9 cellular contexts compared by ENCODE assay signal in the genomic region with DNA sequence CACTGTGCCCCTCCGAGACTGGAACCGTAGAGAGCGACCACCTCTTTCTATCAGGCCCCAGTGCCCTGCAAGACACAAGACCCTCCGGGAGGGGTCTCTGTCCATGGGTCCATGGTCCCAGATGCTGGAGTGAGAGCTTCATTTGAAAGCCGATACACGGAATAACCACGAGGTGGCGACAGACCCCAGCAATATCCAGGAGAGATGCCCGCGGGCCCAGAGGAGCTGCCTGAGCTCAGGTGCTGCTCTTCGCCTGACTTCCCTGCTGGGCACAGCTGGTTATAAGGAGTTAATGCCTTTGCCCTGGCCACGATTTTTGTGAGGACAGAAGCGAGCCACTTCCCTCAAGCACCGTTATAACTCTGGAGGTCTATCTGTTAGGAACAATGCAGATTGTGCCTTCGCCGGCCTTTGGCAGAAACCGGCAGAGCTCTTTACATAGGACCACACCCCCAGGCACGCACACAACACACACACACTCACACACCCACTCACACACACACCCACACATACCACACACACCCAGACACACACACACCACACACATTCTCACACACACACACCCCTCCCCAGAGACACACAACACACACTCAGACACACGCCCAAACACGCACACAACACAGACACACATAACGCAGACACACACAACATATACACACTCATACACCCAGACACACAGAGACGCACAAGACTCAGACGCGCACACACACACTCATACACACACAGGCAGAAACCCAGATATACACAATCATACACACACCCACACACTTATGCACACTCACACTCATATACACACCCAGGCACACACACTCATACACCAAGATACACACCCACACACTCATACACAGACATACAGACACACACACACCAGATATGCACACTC.
A peak's percentile ranks its signal among the peaks of the same experiment; 100 is the strongest.
DNase-seq lines count a peak whose midpoint lies in the region; ATAC-seq and TF ChIP-seq lines count a peak whose summit lies in the region.
"Had no signal": no experiment of that assay in that cellular context is flagged by ENCODE, and none has a peak within 500 bp of the region (broad histone marks: within the 10 kb centered on the region; RNA-seq: fewer than 3 reads in every experiment).

No MANE protein-coding gene starts in this region.

- intact Hi-C loops in dorsolateral prefrontal cortex (cut with DNase I), result loop anchor here in 1 of 2 donors (2.0 to 10.0 kb wide), 4 partner anchors 634 to 1620 kb away; no protein-coding TSS in a partner anchor

- no peak overlapping the region for H3K9ac ChIP-seq in mesendoderm (ENCODE audit: low read length)
- H3K9ac ChIP-seq: BLaER1 treated with 17β-estradiol and CSF1 and Interleukin-3, amounts not matched to agents 10 nM and 100 nM had no signal

- H3K79me2 ChIP-seq in mesendoderm (ENCODE audit: control insufficient read depth, insufficient read depth, low read length), result no peaks in the 10 kb centered on the region

- H2AK5ac ChIP-seq in mesendoderm (ENCODE audit: low read length), result no peak overlapping the region

- H3K56ac ChIP-seq in mesendoderm (ENCODE audit: low read length), result peak overlapping the region; percentile 15

- no peak overlapping the region for H3K4ac ChIP-seq in mesendoderm (ENCODE audit: low read depth, low read length)

- ATAC-seq in HG03442 (IDR thresholded peaks at IDR 0.05; ENCODE audit: unreplicated experiment), result peak; percentile 80
- peak; percentile 57 for ATAC-seq in stimulated activated effector memory CD8-positive, alpha-beta T cell treated with anti-CD3 and anti-CD28 coated beads, Interleukin-12 subunit alpha, Interleukin-12 subunit beta, amount 100 ng/mL, for 72 hours

- no CpG with 5 or more reads among the region's 24 CpGs for WGBS in mesendoderm (ENCODE audit: extremely low coverage, insufficient coverage, low lambda C conversion rate)

- no peak overlapping the region for H3K4me3 Mint-ChIP-seq in stimulated activated effector memory CD8-positive, alpha-beta T cell treated with anti-CD3 and anti-CD28 coated beads, Interleukin-12 subunit alpha, Interleukin-12 subunit beta, amount 100 ng/mL, for 72 hours

- no peak overlapping the region for H2BK15ac ChIP-seq in mesendoderm (replicated peaks; ENCODE audit: low read depth)

- H3K27me3 ChIP-seq in dorsolateral prefrontal cortex (peaks cover 0 to 24% (median 0%) of the 10 kb centered on the region in 45 donors), mesendoderm (ENCODE audit: insufficient read depth, low read length, poor library complexity) (no peaks in the 10 kb centered on the region)
- H3K27me3 ChIP-seq: BLaER1 treated with 17β-estradiol and CSF1 and Interleukin-3, amounts not matched to agents 10 nM and 100 nM had no signal

- peak; percentile 13 for DNase-seq in NK-92 treated with Interleukin-12 subunit alpha and Interleukin-12 subunit beta, amount 100 ng/mL, for 24 hours (lab: John Stamatoyannopoulos, UW)
- DNase-seq in NK-92 (lab: John Stamatoyannopoulos, UW; ENCODE audit: unreplicated experiment) (no peak), NCI-H748 (lab: John Stamatoyannopoulos, UW; ENCODE audit: unreplicated experiment) (peak; percentile 78), dorsolateral prefrontal cortex (peak; percentile 52 to 81 (median 67)), mesendoderm (peak; percentile 90)
- DNase-seq in activated CD4-positive, alpha-beta T cell treated with anti-CD3 and anti-CD28 coated beads, Interleukin-2, amount 50 U/mL, for 24 hours (ENCODE audit: low read depth in 1 of 2, low spot score in 1 of 2), result peak; percentile 31 to 40
- peak; percentile 31 to 76 for DNase-seq in stimulated activated effector memory CD8-positive, alpha-beta T cell treated with anti-CD3 and anti-CD28 coated beads, Interleukin-12 subunit alpha, Interleukin-12 subunit beta, amount 100 ng/mL, for 72 hours (ENCODE audit: low spot score in 2 of 2)

- H4K5ac ChIP-seq in mesendoderm (ENCODE audit: low read length), result no peak overlapping the region

- no peaks in the 10 kb centered on the region for H3K9me3 Mint-ChIP-seq in stimulated activated effector memory CD8-positive, alpha-beta T cell treated with anti-CD3 and anti-CD28 coated beads, Interleukin-12 subunit alpha, Interleukin-12 subunit beta, amount 100 ng/mL, for 72 hours

- H3K79me1 ChIP-seq in mesendoderm (ENCODE audit: low read length), result no peaks in the 10 kb centered on the region

- H3K36me3 Mint-ChIP-seq in stimulated activated effector memory CD8-positive, alpha-beta T cell treated with anti-CD3 and anti-CD28 coated beads, Interleukin-12 subunit alpha, Interleukin-12 subunit beta, amount 100 ng/mL, for 72 hours, result no peaks in the 10 kb centered on the region

- H3K36me3 ChIP-seq in mesendoderm (ENCODE audit: control insufficient read depth, insufficient read depth, low read length), result no peaks in the 10 kb centered on the region
- H3K36me3 ChIP-seq: BLaER1 treated with 17β-estradiol and CSF1 and Interleukin-3, amounts not matched to agents 10 nM and 100 nM had no signal

- no peaks in the 10 kb centered on the region for H3K4me1 ChIP-seq in mesendoderm (ENCODE audit: control insufficient read depth, low read depth, low read length)

- H3K4me1 Mint-ChIP-seq in stimulated activated effector memory CD8-positive, alpha-beta T cell treated with anti-CD3 and anti-CD28 coated beads, Interleukin-12 subunit alpha, Interleukin-12 subunit beta, amount 100 ng/mL, for 72 hours, result no peaks in the 10 kb centered on the region

- TF ChIP-seq CTCF in dorsolateral prefrontal cortex (IDR thresholded peaks at IDR 0.05 in 54 of 56, conservative IDR thresholded peaks at IDR 0.05 in 2 of 56; ENCODE audit: low read depth in 1 of 56, partially characterized antibody in 56 of 56), result peak; percentile 60 to 92 (median 85)

- no peak overlapping the region for H2BK120ac ChIP-seq in mesendoderm (ENCODE audit: low read depth, low read length)

- H3K4me3 ChIP-seq in dorsolateral prefrontal cortex (no peak overlapping the region), mesendoderm (ENCODE audit: low read length) (no peak overlapping the region)
- H3K4me3 ChIP-seq: BLaER1 treated with 17β-estradiol and CSF1 and Interleukin-3, amounts not matched to agents 10 nM and 100 nM had no signal

- H3K27ac Mint-ChIP-seq in stimulated activated effector memory CD8-positive, alpha-beta T cell treated with anti-CD3 and anti-CD28 coated beads, Interleukin-12 subunit alpha, Interleukin-12 subunit beta, amount 100 ng/mL, for 72 hours, result no peak overlapping the region

- no peak overlapping the region for H3K27ac ChIP-seq in dorsolateral prefrontal cortex
- no peak overlapping the region for H3K27ac ChIP-seq in mesendoderm (ENCODE audit: low read depth, low read length)
- H3K27ac ChIP-seq: BLaER1 treated with 17β-estradiol and CSF1 and Interleukin-3, amounts not matched to agents 10 nM and 100 nM had no signal

- no peak overlapping the region for H3K18ac ChIP-seq in mesendoderm (ENCODE audit: low read length)

- no peak overlapping the region for H3K23ac ChIP-seq in mesendoderm (ENCODE audit: low read length)

- H2BK5ac ChIP-seq in mesendoderm (ENCODE audit: low read length), result no peak overlapping the region

- no peak overlapping the region for H4K8ac ChIP-seq in mesendoderm (ENCODE audit: low read depth, low read length)

- H3K4me2 ChIP-seq in mesendoderm (ENCODE audit: low read length), result no peak overlapping the region
- H3K4me2 ChIP-seq: BLaER1 treated with 17β-estradiol and CSF1 and Interleukin-3, amounts not matched to agents 10 nM and 100 nM had no signal
